1 cellular context compared by ENCODE assay signal in the genomic region with DNA sequence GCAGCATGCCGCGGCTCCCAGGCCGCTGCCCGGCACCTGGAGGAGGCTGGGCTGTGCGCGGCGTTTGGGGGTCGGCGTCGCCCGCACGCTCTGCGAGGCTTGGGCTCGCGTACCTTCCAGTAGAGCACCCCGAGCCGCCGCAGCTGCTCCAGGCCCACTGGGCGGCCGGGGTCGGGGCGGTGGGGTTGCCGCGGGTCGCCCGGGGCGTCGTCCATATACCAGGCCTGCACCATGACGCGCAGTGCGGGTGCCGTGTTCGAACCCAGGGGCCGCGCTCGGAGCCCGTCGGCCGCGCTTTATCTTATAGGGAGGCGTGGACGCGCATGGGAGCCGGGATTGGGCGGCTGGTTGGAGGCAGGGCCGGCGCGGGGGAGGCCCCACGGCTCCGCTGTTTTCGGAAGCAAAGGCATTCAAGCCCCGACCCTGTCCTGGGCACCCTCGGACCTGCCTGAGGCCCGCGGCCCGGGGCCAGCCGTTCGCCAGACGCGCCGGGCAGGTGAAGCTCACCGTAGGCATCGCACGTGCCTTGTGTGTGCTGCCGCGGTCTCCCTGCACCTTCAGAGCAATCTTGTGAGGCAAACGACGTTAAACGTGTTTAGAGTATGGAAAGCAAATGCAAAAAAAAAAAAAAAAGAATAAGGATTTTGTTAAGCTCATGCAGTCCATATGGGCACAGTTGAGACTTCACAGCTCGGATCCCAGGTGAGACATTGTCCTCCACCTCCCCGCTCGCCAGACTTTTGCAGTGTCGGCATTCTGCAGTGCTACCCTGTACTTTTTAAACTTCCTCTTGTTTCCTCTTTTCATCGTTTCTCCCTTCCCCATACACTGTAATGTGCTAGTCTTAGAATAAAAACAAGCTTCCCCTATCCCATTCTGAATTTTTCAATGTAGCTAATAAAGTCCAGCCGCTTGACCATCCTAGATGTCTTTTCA.
TF ChIP-seq lines count a peak whose summit lies in the region.

A gene with protein sequence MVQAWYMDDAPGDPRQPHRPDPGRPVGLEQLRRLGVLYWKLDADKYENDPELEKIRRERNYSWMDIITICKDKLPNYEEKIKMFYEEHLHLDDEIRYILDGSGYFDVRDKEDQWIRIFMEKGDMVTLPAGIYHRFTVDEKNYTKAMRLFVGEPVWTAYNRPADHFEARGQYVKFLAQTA (minus strand): TSS at position 277 of the 936 bp plus-strand sequence. CDS start 44 bp downstream, at position 233.

TF ChIP-seq in GM12878, 131 proteins besides CTCF, POLR2A, EP300 and RAD21 (continued from another document):
- TF ChIP-seq, protein P1, sequence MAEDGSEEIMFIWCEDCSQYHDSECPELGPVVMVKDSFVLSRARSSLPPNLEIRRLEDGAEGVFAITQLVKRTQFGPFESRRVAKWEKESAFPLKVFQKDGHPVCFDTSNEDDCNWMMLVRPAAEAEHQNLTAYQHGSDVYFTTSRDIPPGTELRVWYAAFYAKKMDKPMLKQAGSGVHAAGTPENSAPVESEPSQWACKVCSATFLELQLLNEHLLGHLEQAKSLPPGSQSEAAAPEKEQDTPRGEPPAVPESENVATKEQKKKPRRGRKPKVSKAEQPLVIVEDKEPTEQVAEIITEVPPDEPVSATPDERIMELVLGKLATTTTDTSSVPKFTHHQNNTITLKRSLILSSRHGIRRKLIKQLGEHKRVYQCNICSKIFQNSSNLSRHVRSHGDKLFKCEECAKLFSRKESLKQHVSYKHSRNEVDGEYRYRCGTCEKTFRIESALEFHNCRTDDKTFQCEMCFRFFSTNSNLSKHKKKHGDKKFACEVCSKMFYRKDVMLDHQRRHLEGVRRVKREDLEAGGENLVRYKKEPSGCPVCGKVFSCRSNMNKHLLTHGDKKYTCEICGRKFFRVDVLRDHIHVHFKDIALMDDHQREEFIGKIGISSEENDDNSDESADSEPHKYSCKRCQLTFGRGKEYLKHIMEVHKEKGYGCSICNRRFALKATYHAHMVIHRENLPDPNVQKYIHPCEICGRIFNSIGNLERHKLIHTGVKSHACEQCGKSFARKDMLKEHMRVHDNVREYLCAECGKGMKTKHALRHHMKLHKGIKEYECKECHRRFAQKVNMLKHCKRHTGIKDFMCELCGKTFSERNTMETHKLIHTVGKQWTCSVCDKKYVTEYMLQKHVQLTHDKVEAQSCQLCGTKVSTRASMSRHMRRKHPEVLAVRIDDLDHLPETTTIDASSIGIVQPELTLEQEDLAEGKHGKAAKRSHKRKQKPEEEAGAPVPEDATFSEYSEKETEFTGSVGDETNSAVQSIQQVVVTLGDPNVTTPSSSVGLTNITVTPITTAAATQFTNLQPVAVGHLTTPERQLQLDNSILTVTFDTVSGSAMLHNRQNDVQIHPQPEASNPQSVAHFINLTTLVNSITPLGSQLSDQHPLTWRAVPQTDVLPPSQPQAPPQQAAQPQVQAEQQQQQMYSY (CRISPR knock-in tag; IDR thresholded peaks at IDR 0.05), result 0 out of 2 replicates have a peak, but pooled peaks have one; percentile 33
- TF ChIP-seq BRCA1 (IDR thresholded peaks at IDR 0.05; ENCODE audit: low read depth, low read length) (no peak), LARP7 (IDR thresholded peaks at IDR 0.05) (peak; percentile 88), SUPT20H (IDR thresholded peaks at IDR 0.05; ENCODE audit: borderline replicate concordance, control insufficient read depth, low read depth, low read length) (no peak), IKZF2 (IDR thresholded peaks at IDR 0.05) (no peak), RCOR1 (conservative IDR thresholded peaks at IDR 0.05; ENCODE audit: low read depth, low read length) (no peak), GATAD2B (conservative IDR thresholded peaks at IDR 0.05; ENCODE audit: low read depth) (peak; percentile 75; the same call in 1 of the 2 replicates), DPF2 (IDR thresholded peaks at IDR 0.05) (peak; percentile 74; the same call in 1 of the 2 replicates), TCF3 (IDR thresholded peaks at IDR 0.05; ENCODE audit: borderline replicate concordance, insufficient read depth, low read depth, low read length) (0 out of 2 replicates have a peak, but pooled peaks have one; percentile 47), SIN3A (IDR thresholded peaks at IDR 0.05; ENCODE audit: low read depth, low read length) (0 out of 2 replicates have a peak, but pooled peaks have one; percentile 12), TCF12 (IDR thresholded peaks at IDR 0.05; ENCODE audit: low read depth, low read length) (0 out of 2 replicates have a peak, but pooled peaks have one; percentile 30), KLF5 (IDR thresholded peaks at IDR 0.05; ENCODE audit: partially characterized antibody) (no peak), RB1 (IDR thresholded peaks at IDR 0.05; ENCODE audit: borderline replicate concordance) (peak; percentile 69; the same call in 1 of the 2 replicates), CREB1 (IDR thresholded peaks at IDR 0.05; ENCODE audit: low read depth) (0 out of 2 replicates have a peak, but pooled peaks have one; percentile 8), BHLHE40 (IDR thresholded peaks at IDR 0.05; ENCODE audit: borderline replicate concordance in 1 of 2, low read depth in 2 of 2, low read length in 1 of 2) (peak; percentile 87 to 95; a peak in 3 of 4 replicates), ASH2L (IDR thresholded peaks at IDR 0.05; ENCODE audit: borderline replicate concordance, low read depth) (peak; percentile 53; the same call in 1 of the 2 replicates), BACH1 (IDR thresholded peaks at IDR 0.05; ENCODE audit: borderline replicate concordance) (peak; percentile 6)
- TF ChIP-seq, protein P2, sequence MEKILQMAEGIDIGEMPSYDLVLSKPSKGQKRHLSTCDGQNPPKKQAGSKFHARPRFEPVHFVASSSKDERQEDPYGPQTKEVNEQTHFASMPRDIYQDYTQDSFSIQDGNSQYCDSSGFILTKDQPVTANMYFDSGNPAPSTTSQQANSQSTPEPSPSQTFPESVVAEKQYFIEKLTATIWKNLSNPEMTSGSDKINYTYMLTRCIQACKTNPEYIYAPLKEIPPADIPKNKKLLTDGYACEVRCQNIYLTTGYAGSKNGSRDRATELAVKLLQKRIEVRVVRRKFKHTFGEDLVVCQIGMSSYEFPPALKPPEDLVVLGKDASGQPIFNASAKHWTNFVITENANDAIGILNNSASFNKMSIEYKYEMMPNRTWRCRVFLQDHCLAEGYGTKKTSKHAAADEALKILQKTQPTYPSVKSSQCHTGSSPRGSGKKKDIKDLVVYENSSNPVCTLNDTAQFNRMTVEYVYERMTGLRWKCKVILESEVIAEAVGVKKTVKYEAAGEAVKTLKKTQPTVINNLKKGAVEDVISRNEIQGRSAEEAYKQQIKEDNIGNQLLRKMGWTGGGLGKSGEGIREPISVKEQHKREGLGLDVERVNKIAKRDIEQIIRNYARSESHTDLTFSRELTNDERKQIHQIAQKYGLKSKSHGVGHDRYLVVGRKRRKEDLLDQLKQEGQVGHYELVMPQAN (conservative IDR thresholded peaks at IDR 0.05), result peak; percentile 57; the same call in 1 of the 2 replicates
- TF ChIP-seq, protein P3, sequence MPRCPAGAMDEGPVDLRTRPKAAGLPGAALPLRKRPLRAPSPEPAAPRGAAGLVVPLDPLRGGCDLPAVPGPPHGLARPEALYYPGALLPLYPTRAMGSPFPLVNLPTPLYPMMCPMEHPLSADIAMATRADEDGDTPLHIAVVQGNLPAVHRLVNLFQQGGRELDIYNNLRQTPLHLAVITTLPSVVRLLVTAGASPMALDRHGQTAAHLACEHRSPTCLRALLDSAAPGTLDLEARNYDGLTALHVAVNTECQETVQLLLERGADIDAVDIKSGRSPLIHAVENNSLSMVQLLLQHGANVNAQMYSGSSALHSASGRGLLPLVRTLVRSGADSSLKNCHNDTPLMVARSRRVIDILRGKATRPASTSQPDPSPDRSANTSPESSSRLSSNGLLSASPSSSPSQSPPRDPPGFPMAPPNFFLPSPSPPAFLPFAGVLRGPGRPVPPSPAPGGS (IDR thresholded peaks at IDR 0.05; ENCODE audit: borderline replicate concordance, insufficient read depth, low read depth, low read length, poor library complexity, severe bottlenecking), result no peak
- TF ChIP-seq, protein P4, sequence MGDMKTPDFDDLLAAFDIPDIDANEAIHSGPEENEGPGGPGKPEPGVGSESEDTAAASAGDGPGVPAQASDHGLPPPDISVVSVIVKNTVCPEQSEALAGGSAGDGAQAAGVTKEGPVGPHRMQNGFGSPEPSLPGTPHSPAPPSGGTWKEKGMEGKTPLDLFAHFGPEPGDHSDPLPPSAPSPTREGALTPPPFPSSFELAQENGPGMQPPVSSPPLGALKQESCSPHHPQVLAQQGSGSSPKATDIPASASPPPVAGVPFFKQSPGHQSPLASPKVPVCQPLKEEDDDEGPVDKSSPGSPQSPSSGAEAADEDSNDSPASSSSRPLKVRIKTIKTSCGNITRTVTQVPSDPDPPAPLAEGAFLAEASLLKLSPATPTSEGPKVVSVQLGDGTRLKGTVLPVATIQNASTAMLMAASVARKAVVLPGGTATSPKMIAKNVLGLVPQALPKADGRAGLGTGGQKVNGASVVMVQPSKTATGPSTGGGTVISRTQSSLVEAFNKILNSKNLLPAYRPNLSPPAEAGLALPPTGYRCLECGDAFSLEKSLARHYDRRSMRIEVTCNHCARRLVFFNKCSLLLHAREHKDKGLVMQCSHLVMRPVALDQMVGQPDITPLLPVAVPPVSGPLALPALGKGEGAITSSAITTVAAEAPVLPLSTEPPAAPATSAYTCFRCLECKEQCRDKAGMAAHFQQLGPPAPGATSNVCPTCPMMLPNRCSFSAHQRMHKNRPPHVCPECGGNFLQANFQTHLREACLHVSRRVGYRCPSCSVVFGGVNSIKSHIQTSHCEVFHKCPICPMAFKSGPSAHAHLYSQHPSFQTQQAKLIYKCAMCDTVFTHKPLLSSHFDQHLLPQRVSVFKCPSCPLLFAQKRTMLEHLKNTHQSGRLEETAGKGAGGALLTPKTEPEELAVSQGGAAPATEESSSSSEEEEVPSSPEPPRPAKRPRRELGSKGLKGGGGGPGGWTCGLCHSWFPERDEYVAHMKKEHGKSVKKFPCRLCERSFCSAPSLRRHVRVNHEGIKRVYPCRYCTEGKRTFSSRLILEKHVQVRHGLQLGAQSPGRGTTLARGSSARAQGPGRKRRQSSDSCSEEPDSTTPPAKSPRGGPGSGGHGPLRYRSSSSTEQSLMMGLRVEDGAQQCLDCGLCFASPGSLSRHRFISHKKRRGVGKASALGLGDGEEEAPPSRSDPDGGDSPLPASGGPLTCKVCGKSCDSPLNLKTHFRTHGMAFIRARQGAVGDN (IDR thresholded peaks at IDR 0.05), result peak; percentile 66
- TF ChIP-seq, protein P5, sequence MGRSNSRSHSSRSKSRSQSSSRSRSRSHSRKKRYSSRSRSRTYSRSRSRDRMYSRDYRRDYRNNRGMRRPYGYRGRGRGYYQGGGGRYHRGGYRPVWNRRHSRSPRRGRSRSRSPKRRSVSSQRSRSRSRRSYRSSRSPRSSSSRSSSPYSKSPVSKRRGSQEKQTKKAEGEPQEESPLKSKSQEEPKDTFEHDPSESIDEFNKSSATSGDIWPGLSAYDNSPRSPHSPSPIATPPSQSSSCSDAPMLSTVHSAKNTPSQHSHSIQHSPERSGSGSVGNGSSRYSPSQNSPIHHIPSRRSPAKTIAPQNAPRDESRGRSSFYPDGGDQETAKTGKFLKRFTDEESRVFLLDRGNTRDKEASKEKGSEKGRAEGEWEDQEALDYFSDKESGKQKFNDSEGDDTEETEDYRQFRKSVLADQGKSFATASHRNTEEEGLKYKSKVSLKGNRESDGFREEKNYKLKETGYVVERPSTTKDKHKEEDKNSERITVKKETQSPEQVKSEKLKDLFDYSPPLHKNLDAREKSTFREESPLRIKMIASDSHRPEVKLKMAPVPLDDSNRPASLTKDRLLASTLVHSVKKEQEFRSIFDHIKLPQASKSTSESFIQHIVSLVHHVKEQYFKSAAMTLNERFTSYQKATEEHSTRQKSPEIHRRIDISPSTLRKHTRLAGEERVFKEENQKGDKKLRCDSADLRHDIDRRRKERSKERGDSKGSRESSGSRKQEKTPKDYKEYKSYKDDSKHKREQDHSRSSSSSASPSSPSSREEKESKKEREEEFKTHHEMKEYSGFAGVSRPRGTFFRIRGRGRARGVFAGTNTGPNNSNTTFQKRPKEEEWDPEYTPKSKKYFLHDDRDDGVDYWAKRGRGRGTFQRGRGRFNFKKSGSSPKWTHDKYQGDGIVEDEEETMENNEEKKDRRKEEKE (IDR thresholded peaks at IDR 0.05), result no peak
- TF ChIP-seq, protein P6, sequence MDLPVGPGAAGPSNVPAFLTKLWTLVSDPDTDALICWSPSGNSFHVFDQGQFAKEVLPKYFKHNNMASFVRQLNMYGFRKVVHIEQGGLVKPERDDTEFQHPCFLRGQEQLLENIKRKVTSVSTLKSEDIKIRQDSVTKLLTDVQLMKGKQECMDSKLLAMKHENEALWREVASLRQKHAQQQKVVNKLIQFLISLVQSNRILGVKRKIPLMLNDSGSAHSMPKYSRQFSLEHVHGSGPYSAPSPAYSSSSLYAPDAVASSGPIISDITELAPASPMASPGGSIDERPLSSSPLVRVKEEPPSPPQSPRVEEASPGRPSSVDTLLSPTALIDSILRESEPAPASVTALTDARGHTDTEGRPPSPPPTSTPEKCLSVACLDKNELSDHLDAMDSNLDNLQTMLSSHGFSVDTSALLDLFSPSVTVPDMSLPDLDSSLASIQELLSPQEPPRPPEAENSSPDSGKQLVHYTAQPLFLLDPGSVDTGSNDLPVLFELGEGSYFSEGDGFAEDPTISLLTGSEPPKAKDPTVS (IDR thresholded peaks at IDR 0.05; ENCODE audit: low read depth, low read length), result no peak
- TF ChIP-seq, protein P7, sequence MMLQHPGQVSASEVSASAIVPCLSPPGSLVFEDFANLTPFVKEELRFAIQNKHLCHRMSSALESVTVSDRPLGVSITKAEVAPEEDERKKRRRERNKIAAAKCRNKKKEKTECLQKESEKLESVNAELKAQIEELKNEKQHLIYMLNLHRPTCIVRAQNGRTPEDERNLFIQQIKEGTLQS (IDR thresholded peaks at IDR 0.05; ENCODE audit: borderline replicate concordance, extremely low read depth, low read depth, low read length), result no peak
TF ChIP-seq in GM12878: peak in this region for 21.
